ENCODE assay signal across 1 cellular context in genomic region chr5:94771742-94772141, GRCh38.
TF ChIP-seq lines count a peak whose summit lies in the region.

No MANE protein-coding gene starts in this region.

TF ChIP-seq in HCT116, 20 proteins besides CTCF, POLR2A, EP300 and RAD21 (continued from another document):
- TF ChIP-seq CBX3 (IDR thresholded peaks at IDR 0.05; ENCODE audit: low read depth), result no peak
